In the genomic region with DNA sequence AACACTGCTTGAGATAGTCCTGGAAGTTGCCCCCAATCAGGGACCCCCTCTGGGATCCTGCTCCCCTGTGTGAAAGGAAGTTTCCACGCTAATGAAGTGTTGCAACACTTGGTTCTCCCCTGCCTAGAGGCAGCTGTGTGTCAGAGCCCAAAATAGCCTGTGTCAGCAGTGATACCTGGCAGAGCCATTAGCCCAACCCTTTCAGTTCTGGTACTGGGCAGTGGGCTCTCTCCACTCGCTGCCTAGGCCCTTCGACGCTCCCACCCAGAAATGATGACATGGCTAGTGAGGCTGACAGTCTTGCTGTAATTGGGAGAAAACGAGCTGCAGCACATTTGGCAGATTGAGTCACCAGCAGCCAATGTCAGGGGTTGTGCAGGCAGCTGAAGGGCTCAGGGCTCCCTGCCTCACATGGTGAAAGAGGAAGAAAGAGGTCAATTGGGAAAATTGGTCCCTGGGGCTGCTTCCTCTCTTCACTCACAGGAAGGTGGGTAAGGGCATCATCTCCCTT, we compare ENCODE assay signal across 8 cellular contexts. TPM values are rescaled to one million over a fixed set of nuclear protein-coding genes. Genes with fewer than 3 reads are reported as not detected.
DNase-seq lines count a peak whose midpoint lies in the region; ATAC-seq and TF ChIP-seq lines count a peak whose summit lies in the region.

No MANE protein-coding gene starts in this region.

- TF ChIP-seq CTCF in breast epithelium (IDR thresholded peaks at IDR 0.05) (no peak), mesothelial cell of epicardium (IDR thresholded peaks at IDR 0.05; ENCODE audit: unreplicated experiment) (no peak)

- DNase-seq in MV-4-11 (lab: John Stamatoyannopoulos, UW): peak; percentile 95
- DNase-seq in breast epithelium (ENCODE audit: low spot score in 2 of 2): no peak
- DNase-seq in mesothelial cell of epicardium (ENCODE audit: low spot score in 2 of 2, unreplicated experiment in 2 of 2): no peak
- no peak for DNase-seq in NCI-H1048 (lab: John Stamatoyannopoulos, UW)
- no peak for DNase-seq in mesenteric fat pad (ENCODE audit: low spot score)

- H3K4me1 ChIP-seq in BLaER1 treated with 17β-estradiol and CSF1 and Interleukin-3, amounts not matched to agents 10 nM and 100 nM: peaks cover 38 to 67% (median 50%) of the 10 kb centered on the region in 10 experiments
- H3K4me1 ChIP-seq in breast epithelium: no peaks in the 10 kb centered on the region

- H3K27ac Mint-ChIP-seq in mesothelial cell of epicardium: peak overlapping the region; percentile 87

- intact Hi-C loops in breast epithelium (cut with DNase I; ENCODE audit: low total_unique reads): no loop called here

- H3K9ac ChIP-seq in BLaER1 treated with 17β-estradiol and CSF1 and Interleukin-3, amounts not matched to agents 10 nM and 100 nM: peak overlapping the region; percentile 23 to 97 (median 93); a peak in 21 of 22 replicates

- H4K20me1 ChIP-seq in BLaER1 treated with 17β-estradiol and CSF1 and Interleukin-3, amounts not matched to agents 10 nM and 100 nM: peaks cover 6 to 35% (median 34%) of the 10 kb centered on the region in 11 experiments; a peak in 20 of 22 replicates

- H3K27ac ChIP-seq in BLaER1 treated with 17β-estradiol and CSF1 and Interleukin-3, amounts not matched to agents 10 nM and 100 nM: peak overlapping the region; percentile 24 to 92 (median 87); a peak in 21 of 22 replicates
- peak overlapping the region; percentile 95 for H3K27ac ChIP-seq in breast epithelium

- no peak for TF ChIP-seq POLR2A in breast epithelium (IDR thresholded peaks at IDR 0.05)

- no peaks in the 10 kb centered on the region for H3K9me3 Mint-ChIP-seq in mesothelial cell of epicardium

- peaks cover 7% of the 10 kb centered on the region for H3K36me3 Mint-ChIP-seq in mesothelial cell of epicardium

- no peaks in the 10 kb centered on the region for H3K9me3 ChIP-seq in BLaER1 treated with 17β-estradiol and CSF1 and Interleukin-3, amounts not matched to agents 10 nM and 100 nM (replicated peaks in 1 of 11)
- H3K9me3 ChIP-seq in breast epithelium: no peaks in the 10 kb centered on the region

- H3K4me1 Mint-ChIP-seq in mesothelial cell of epicardium: peaks cover 26% of the 10 kb centered on the region

- peak overlapping the region; percentile 81 to 97 (median 95) for H3K4me2 ChIP-seq in BLaER1 treated with 17β-estradiol and CSF1 and Interleukin-3, amounts not matched to agents 10 nM and 100 nM

- peak overlapping the region; percentile 99 for H3K4me3 Mint-ChIP-seq in mesothelial cell of epicardium

- ATAC-seq in GM21576 (IDR thresholded peaks at IDR 0.05; ENCODE audit: unreplicated experiment) (no peak), GM19452 (IDR thresholded peaks at IDR 0.05; ENCODE audit: unreplicated experiment) (no peak)

- peaks cover 20 to 32% (median 24%) of the 10 kb centered on the region in 11 experiments for H3K36me3 ChIP-seq in BLaER1 treated with 17β-estradiol and CSF1 and Interleukin-3, amounts not matched to agents 10 nM and 100 nM
- H3K36me3 ChIP-seq in breast epithelium: no peaks in the 10 kb centered on the region

- no peaks in the 10 kb centered on the region for H3K27me3 ChIP-seq in BLaER1 treated with 17β-estradiol and CSF1 and Interleukin-3, amounts not matched to agents 10 nM and 100 nM
- no peaks in the 10 kb centered on the region for H3K27me3 ChIP-seq in breast epithelium

- peak overlapping the region in 9 of 10 experiments; percentile 86 to 99 (median 90); a peak in 15 of 20 replicates for H3K4me3 ChIP-seq in BLaER1 treated with 17β-estradiol and CSF1 and Interleukin-3, amounts not matched to agents 10 nM and 100 nM
- no peak overlapping the region for H3K4me3 ChIP-seq in breast epithelium

- H3K27me3 Mint-ChIP-seq in mesothelial cell of epicardium (ENCODE audit: low read depth): no peaks in the 10 kb centered on the region

RNA-seq across cellular contexts. Expression of gene NXF1, which starts 1.4 kb away (rescaled TPM):
- total RNA-seq in breast epithelium (10 to 100 TPM; 74.9 to 89.3 (median 76.4) TPM), mesothelial cell of epicardium (108 to 111 TPM (median 110 TPM) in 3 replicates), mesenteric fat pad (77.6 TPM)

RNA-seq across cellular contexts. Expression of gene TMEM223, which starts 14.9 kb away (rescaled TPM):
- 10 to 100 TPM; 26.9 to 34.1 (median 29.8) TPM for total RNA-seq in breast epithelium
- 17.4 to 21.4 TPM (median 19.2 TPM) in 3 replicates for total RNA-seq in mesothelial cell of epicardium
- 14.7 TPM for total RNA-seq in mesenteric fat pad

RNA-seq across cellular contexts. Expression of gene TMEM179B, which starts 19.5 kb away (rescaled TPM):
- 10 to 100 TPM; 61.4 to 66.9 (median 64.9) TPM for total RNA-seq in breast epithelium
- total RNA-seq in mesothelial cell of epicardium: 31.3 to 33.9 TPM (median 32.6 TPM) in 3 replicates
- 30.6 TPM for total RNA-seq in mesenteric fat pad

RNA-seq across cellular contexts. Expression of gene STX5, which starts 25.2 kb away (rescaled TPM):
- total RNA-seq in breast epithelium: 10 to 100 TPM; 30.8 to 42.3 (median 34.2) TPM
- total RNA-seq in mesothelial cell of epicardium: 55.2 to 57.9 TPM (median 55.8 TPM) in 3 replicates
- 41.8 TPM for total RNA-seq in mesenteric fat pad

RNA-seq across cellular contexts. Expression of gene TEX54, which starts 26.0 kb away (rescaled TPM):
- 1 to 10 TPM in 1 of 3 donors, not detected in 2; 1.6 TPM for total RNA-seq in breast epithelium
- not detected in 3 replicates for total RNA-seq in mesothelial cell of epicardium
- not detected for total RNA-seq in mesenteric fat pad

Comparison
In these comparisons a context has a peak if more than half of its experiments do, and no peak if none do; other contexts are left out.
1. H3K4me3 ChIP-seq: peak in BLaER1 treated with 17β-estradiol and CSF1 and Interleukin-3, amounts not matched to agents 10 nM and 100 nM (9 of 10); none in breast epithelium (0 of 3).